1 cellular context compared by ENCODE assay signal in the genomic region with DNA sequence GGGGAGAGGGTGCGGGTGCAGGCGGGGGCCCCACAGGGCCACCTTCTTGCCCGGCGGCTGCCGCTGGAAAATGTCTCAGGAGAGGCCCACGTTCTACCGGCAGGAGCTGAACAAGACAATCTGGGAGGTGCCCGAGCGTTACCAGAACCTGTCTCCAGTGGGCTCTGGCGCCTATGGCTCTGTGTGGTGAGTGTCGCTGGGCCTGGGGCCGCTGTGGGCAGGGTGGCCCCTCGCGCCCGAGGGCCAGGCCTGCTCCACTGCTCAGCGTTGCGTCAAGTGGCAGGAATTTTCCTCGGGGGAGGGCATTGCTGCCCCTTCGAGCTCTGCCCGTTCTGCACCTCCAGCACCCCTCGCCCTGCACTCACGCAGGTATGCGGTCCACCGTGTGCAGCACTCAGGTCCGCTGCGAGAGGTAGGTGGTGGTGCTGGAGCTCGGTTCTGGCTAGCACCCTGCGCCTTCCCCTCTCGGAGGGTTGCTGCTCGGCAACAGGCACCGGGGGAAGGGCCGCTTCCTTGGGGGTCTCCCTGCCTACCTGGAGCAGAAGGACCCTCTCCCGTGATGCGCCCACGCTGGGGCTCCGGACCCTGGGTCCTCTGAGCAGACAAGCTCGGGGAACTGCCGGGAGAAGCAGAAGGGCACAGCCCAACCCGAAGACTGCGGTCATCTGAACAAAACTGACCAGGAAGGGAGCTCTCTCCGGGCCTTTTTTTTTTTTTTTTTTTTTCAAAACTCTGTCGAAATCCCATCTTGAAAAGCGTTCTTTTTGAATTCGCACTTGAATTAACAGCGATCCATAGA.
TF ChIP-seq lines count a peak whose summit lies in the region.

No MANE protein-coding gene starts in this region.

TF ChIP-seq in GM23338, 12 proteins besides CTCF, POLR2A, EP300 and RAD21 (continued from another document):
- TF ChIP-seq, protein P1, sequence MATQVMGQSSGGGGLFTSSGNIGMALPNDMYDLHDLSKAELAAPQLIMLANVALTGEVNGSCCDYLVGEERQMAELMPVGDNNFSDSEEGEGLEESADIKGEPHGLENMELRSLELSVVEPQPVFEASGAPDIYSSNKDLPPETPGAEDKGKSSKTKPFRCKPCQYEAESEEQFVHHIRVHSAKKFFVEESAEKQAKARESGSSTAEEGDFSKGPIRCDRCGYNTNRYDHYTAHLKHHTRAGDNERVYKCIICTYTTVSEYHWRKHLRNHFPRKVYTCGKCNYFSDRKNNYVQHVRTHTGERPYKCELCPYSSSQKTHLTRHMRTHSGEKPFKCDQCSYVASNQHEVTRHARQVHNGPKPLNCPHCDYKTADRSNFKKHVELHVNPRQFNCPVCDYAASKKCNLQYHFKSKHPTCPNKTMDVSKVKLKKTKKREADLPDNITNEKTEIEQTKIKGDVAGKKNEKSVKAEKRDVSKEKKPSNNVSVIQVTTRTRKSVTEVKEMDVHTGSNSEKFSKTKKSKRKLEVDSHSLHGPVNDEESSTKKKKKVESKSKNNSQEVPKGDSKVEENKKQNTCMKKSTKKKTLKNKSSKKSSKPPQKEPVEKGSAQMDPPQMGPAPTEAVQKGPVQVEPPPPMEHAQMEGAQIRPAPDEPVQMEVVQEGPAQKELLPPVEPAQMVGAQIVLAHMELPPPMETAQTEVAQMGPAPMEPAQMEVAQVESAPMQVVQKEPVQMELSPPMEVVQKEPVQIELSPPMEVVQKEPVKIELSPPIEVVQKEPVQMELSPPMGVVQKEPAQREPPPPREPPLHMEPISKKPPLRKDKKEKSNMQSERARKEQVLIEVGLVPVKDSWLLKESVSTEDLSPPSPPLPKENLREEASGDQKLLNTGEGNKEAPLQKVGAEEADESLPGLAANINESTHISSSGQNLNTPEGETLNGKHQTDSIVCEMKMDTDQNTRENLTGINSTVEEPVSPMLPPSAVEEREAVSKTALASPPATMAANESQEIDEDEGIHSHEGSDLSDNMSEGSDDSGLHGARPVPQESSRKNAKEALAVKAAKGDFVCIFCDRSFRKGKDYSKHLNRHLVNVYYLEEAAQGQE (IDR thresholded peaks at IDR 0.05; ENCODE audit: unreplicated experiment) = no peak
- TF ChIP-seq ZNF114 (CRISPR knock-in tag; IDR thresholded peaks at IDR 0.05) = no peak
- TF ChIP-seq, protein P2, sequence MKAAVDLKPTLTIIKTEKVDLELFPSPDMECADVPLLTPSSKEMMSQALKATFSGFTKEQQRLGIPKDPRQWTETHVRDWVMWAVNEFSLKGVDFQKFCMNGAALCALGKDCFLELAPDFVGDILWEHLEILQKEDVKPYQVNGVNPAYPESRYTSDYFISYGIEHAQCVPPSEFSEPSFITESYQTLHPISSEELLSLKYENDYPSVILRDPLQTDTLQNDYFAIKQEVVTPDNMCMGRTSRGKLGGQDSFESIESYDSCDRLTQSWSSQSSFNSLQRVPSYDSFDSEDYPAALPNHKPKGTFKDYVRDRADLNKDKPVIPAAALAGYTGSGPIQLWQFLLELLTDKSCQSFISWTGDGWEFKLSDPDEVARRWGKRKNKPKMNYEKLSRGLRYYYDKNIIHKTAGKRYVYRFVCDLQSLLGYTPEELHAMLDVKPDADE (IDR thresholded peaks at IDR 0.05) = no peak
- no peak for TF ChIP-seq STAT1 (IDR thresholded peaks at IDR 0.05; ENCODE audit: unreplicated experiment)
